ENCODE assay signal across 8 cellular contexts in genomic region chr2:118847447-118848172, GRCh38. TPM values are rescaled to one million over a fixed set of nuclear protein-coding genes. Genes with fewer than 3 reads are reported as not detected.
DNase-seq lines count a peak whose midpoint lies in the region; ATAC-seq and TF ChIP-seq lines count a peak whose summit lies in the region.

EN1 (minus strand) TSS chr2:118847648; CDS start chr2:118847167, 481 bp downstream.

- no TSS peak for BruUV-seq in Calu3 (replicated peaks; lab: Mats Ljungman, UMichigan)

- peak; percentile 61 for DNase-seq in Calu3
- peak; percentile 62 for DNase-seq in NCI-H226
- DNase-seq in endothelial cell (ENCODE audit: low spot score) = peak; percentile 57
- DNase-seq in osteoblast (ENCODE audit: insufficient read length, low spot score, missing footprints) = peak; percentile 96
- no peak for DNase-seq in NCI-H1436 (lab: John Stamatoyannopoulos, UW)
- DNase-seq in Karpas-422 = no peak

- TF ChIP-seq CTCF in Calu3 (IDR thresholded peaks at IDR 0.05; ENCODE audit: unreplicated experiment) (no peak), endothelial cell (IDR thresholded peaks at IDR 0.05; ENCODE audit: unreplicated experiment) (no peak), osteoblast (IDR thresholded peaks at IDR 0.05; ENCODE audit: extremely low read depth, low read depth, low read length) (no peak)

- peaks cover 4% of the 10 kb centered on the region for H3K79me2 ChIP-seq in osteoblast (ENCODE audit: insufficient read depth, low read length)
- H3K79me2 ChIP-seq in Karpas-422 (ENCODE audit: low read length) = no peaks in the 10 kb centered on the region

- H2AFZ ChIP-seq in osteoblast (ENCODE audit: low read length) (no peak within 1 kb of the TSS), Karpas-422 (ENCODE audit: low read length) (no peak within 1 kb of the TSS)

- no peak within 1 kb of the TSS for H3K9ac ChIP-seq in Karpas-422 (ENCODE audit: low read length)

- H3K4me3 ChIP-seq in osteoblast (ENCODE audit: insufficient read depth, low read length) = peak within 1 kb of the TSS; percentile 64
- H3K4me3 ChIP-seq in Karpas-422 (ENCODE audit: low read length) = no peak within 1 kb of the TSS

- intact Hi-C loops in Calu3 (cut with micrococcal nuclease; ENCODE audit: unreplicated experiment) = no loop called here

- H3K27ac Mint-ChIP-seq in Calu3 (ENCODE audit: unreplicated experiment) (no peak within 1 kb of the TSS), endothelial cell (ENCODE audit: unreplicated experiment) (no peak within 1 kb of the TSS)

- H3K4me1 Mint-ChIP-seq in Calu3 (ENCODE audit: low read depth, unreplicated experiment) (peaks cover 9% of the 10 kb centered on the region), endothelial cell (ENCODE audit: unreplicated experiment) (peaks cover 41% of the 10 kb centered on the region)

- H3K4me1 ChIP-seq in osteoblast (ENCODE audit: insufficient read depth, low read length) (no peaks in the 10 kb centered on the region), Karpas-422 (ENCODE audit: low read length) (no peaks in the 10 kb centered on the region)

- peaks cover 16% of the 10 kb centered on the region for H3K36me3 Mint-ChIP-seq in Calu3 (ENCODE audit: insufficient read depth, unreplicated experiment)
- no peaks in the 10 kb centered on the region for H3K36me3 Mint-ChIP-seq in endothelial cell (ENCODE audit: low read depth, unreplicated experiment)

- H3K4me2 ChIP-seq in osteoblast (ENCODE audit: insufficient read depth, low read length) = peak within 1 kb of the TSS; percentile 69
- H3K4me2 ChIP-seq in Karpas-422 (ENCODE audit: low read depth, low read length, poor library complexity, severe bottlenecking) = no peak within 1 kb of the TSS

- no peaks in the 10 kb centered on the region for H3K9me3 ChIP-seq in osteoblast (ENCODE audit: low read depth, low read length)
- no peaks in the 10 kb centered on the region for H3K9me3 ChIP-seq in Karpas-422 (ENCODE audit: low read length)

- H3K27me3 Mint-ChIP-seq in Calu3 (ENCODE audit: unreplicated experiment) (peaks cover 44% of the 10 kb centered on the region), endothelial cell (ENCODE audit: unreplicated experiment) (peaks cover 53% of the 10 kb centered on the region)

- H3K36me3 ChIP-seq in osteoblast (ENCODE audit: insufficient read depth, low read length) = no peaks in the 10 kb centered on the region
- no peaks in the 10 kb centered on the region for H3K36me3 ChIP-seq in Karpas-422 (ENCODE audit: insufficient read depth, low read length)

- H3K9me2 ChIP-seq in Karpas-422 (replicated peaks; ENCODE audit: insufficient read depth, low read length) = no peaks in the 10 kb centered on the region

- H3K9me3 Mint-ChIP-seq in Calu3 (ENCODE audit: low read depth, unreplicated experiment) = no peaks in the 10 kb centered on the region
- no peaks in the 10 kb centered on the region for H3K9me3 Mint-ChIP-seq in endothelial cell (ENCODE audit: unreplicated experiment)

- H3K4me3 Mint-ChIP-seq in Calu3 (ENCODE audit: low read depth, unreplicated experiment) (peak within 1 kb of the TSS; percentile 73), endothelial cell (ENCODE audit: unreplicated experiment) (peak within 1 kb of the TSS; percentile 75)

- CTCF ChIA-PET in Calu3 (lab: Charles Lee) = interaction anchor here (0.6 to 1.3 kb wide), 4 partner anchors 8 to 606 kb away, joined by 3 to 4 read pairs (median 4); no protein-coding TSS in a partner anchor

- peaks cover 86% of the 10 kb centered on the region for H3K27me3 ChIP-seq in osteoblast (ENCODE audit: insufficient read depth, low read length)
- no peaks in the 10 kb centered on the region for H3K27me3 ChIP-seq in Karpas-422 (ENCODE audit: low read length)

- H4K20me1 ChIP-seq in osteoblast (ENCODE audit: insufficient read depth, low read length) (no peaks in the 10 kb centered on the region), Karpas-422 (ENCODE audit: insufficient read depth, low read depth, low read length) (no peaks in the 10 kb centered on the region)

- no peak within 1 kb of the TSS for H3K27ac ChIP-seq in osteoblast (ENCODE audit: low read depth, low read length)
- H3K27ac ChIP-seq in Karpas-422 (ENCODE audit: low read length) = no peak within 1 kb of the TSS

- ATAC-seq in HG02763 (IDR thresholded peaks at IDR 0.05; ENCODE audit: unreplicated experiment) (no peak), GM21717 (IDR thresholded peaks at IDR 0.05; ENCODE audit: unreplicated experiment) (no peak)

RNA-seq across cellular contexts. Expression of gene EN1, which starts in this region (rescaled TPM):
- total RNA-seq in Calu3 (2022) = 2.3 TPM in 2 replicates
- 0.87 TPM for total RNA-seq in endothelial cell (ENCODE audit: unreplicated experiment)
- 0.29 and 0.72 TPM in 2 replicates for total RNA-seq in osteoblast
- total RNA-seq in Karpas-422 (2014; rRNA removed; shearing (Covaris generic); ENCODE audit: low replicate concordance) = not detected in 2 replicates

Comparison
In these comparisons a context has a peak if more than half of its experiments do, and no peak if none do; other contexts are left out.
1. Peak in DNase-seq in endothelial cell; RNA of the gene not detected or under 1 TPM.
2. Peak in DNase-seq, H3K4me3 ChIP-seq and H3K4me2 ChIP-seq in osteoblast; RNA of the gene not detected or under 1 TPM.
3. DNase-seq: peak in Calu3 (single experiment) and NCI-H226 (single experiment); none in NCI-H1436 (single experiment) and Karpas-422 (single experiment).